In the genomic region with DNA sequence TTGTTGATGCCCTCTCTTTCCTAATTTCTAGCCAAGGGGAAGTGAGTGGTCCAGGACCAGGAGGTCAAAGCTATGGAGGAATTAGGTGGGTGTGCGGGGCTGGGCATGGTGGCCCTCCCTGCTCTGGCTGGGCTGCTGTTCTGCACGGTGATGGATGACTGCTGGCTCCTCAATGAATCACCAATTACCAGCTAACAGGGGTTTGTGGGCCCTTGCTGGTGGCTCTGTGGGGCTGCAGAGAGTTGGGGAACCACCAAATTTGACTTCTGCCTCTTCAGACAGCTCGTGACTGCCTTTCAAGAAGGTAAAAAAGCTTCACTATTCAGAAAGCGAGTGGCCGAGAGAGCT, we compare ENCODE assay signal across 24 cellular contexts. TPM values are rescaled to one million over a fixed set of nuclear protein-coding genes. Genes with fewer than 3 reads are reported as not detected.
"Had no signal": no experiment of that assay in that cellular context is flagged by ENCODE, and none has a peak within 500 bp of the region (broad histone marks: within the 10 kb centered on the region; RNA-seq: fewer than 3 reads in every experiment).

No MANE protein-coding gene starts in this region.

- H3K27me3 ChIP-seq: SJSA1 had no signal

- H3K9me3 ChIP-seq: SJSA1 had no signal

- FAIRE-seq: HTR-8/SVneo, RCC 7860 had no signal

- DNase-seq: KBM-7, MV-4-11, NCI-H1092, NCI-H1105 treated with DMSO at 0.1 percent for 48 hours, NCI-H1417 treated with DMSO at 0.1 percent for 48 hours, NCI-H1694 treated with DMSO at 0.1 percent for 48 hours, NCI-H1930, NCI-H2081, NCI-H2107, NCI-H2227 treated with DMSO at 0.1 percent for 48 hours, NCI-H524, NCI-H69, NCI-H774, Right ventricle myocardium superior, RPMI8226, SIG-M5 had no signal

- H3K4me3 ChIP-seq: SJSA1, SK-N-MC had no signal

- H3K4me1 ChIP-seq: SJSA1 had no signal

- H3K36me3 ChIP-seq: SJSA1 had no signal

- H3K27ac ChIP-seq: HL-60, SJSA1, SK-N-MC had no signal

RNA-seq across cellular contexts. Expression of gene HABP2, which starts 35.0 kb away (rescaled TPM):
- total RNA-seq: LHCN-M2, MCF 10A, NCI-H460, SJSA1 had no signal
